8 cellular contexts compared by ENCODE assay signal in genomic region chr4:174284181-174284886, GRCh38. TPM values are rescaled to one million over a fixed set of nuclear protein-coding genes. Genes with fewer than 3 reads are reported as not detected.
DNase-seq lines count a peak whose midpoint lies in the region; ATAC-seq and TF ChIP-seq lines count a peak whose summit lies in the region.

No MANE protein-coding gene starts in this region.

- no peaks in the 10 kb centered on the region for H3K27me3 Mint-ChIP-seq in activated B cell treated with CpG ODN at 0.5 μM for 24 hours

- DNase-seq in Daoy (ENCODE audit: low read depth) (peak; percentile 36), activated B cell treated with CpG ODN at 0.5 μM for 24 hours (no peak), glomerular endothelial cell (ENCODE audit: extremely low read depth, low read depth, low spot score) (peak; percentile 25), trophoblast cell (peak; percentile 7 to 58), NCI-H1930 (lab: John Stamatoyannopoulos, UW) (no peak), HuH-7.5 (ENCODE audit: low spot score) (no peak)
- no peak for DNase-seq in Jurkat, Clone E6-1 (ENCODE audit: low read depth, low spot score)

- TF ChIP-seq CTCF in activated B cell treated with CpG ODN at 0.5 μM for 24 hours (IDR thresholded peaks at IDR 0.05): no peak

- peak; percentile 10 for ATAC-seq in GM21529 (IDR thresholded peaks at IDR 0.05; ENCODE audit: unreplicated experiment)
- no peak for ATAC-seq in activated B cell treated with CpG ODN at 0.5 μM for 24 hours (ENCODE audit: low read depth)

- H3K4me1 Mint-ChIP-seq in activated B cell treated with CpG ODN at 0.5 μM for 24 hours: peaks cover 55% of the 10 kb centered on the region

- peaks cover 28% of the 10 kb centered on the region for H3K36me3 Mint-ChIP-seq in activated B cell treated with CpG ODN at 0.5 μM for 24 hours (ENCODE audit: low read depth)

- peaks cover 6% of the 10 kb centered on the region for H3K79me2 ChIP-seq in trophoblast cell (ENCODE audit: control insufficient read depth, insufficient read depth, low read length, poor library complexity)

- H3K23ac ChIP-seq in trophoblast cell (ENCODE audit: low read length): no peak overlapping the region

- CTCF ChIA-PET in activated B cell treated with CpG ODN at 0.5 μM for 24 hours (lab: Charles Lee): no interaction called here

- no peaks in the 10 kb centered on the region for H3K27me3 ChIP-seq in trophoblast cell (ENCODE audit: insufficient read depth, low read length)

- H3K9ac ChIP-seq in trophoblast cell (ENCODE audit: low read length): peak overlapping the region; percentile 97

- no peak overlapping the region for H2BK12ac ChIP-seq in trophoblast cell (ENCODE audit: low read length)

- no peaks in the 10 kb centered on the region for H3K9me3 Mint-ChIP-seq in activated B cell treated with CpG ODN at 0.5 μM for 24 hours

- peak overlapping the region; percentile 96 for H4K8ac ChIP-seq in trophoblast cell (ENCODE audit: low read depth, low read length)

- peak overlapping the region; percentile 98 for H3K27ac ChIP-seq in trophoblast cell (ENCODE audit: low read depth, low read length)

- intact Hi-C loops in activated B cell treated with CpG ODN at 0.5 μM for 24 hours (cut with micrococcal nuclease): loop anchor here (5.0 kb wide), 4 partner anchors 62 to 1913 kb away; partner anchors contain the start of genes GALNT7, HMGB2 and SPATA4

- H2AFZ ChIP-seq in trophoblast cell (ENCODE audit: insufficient read depth, low read length, poor library complexity): peak overlapping the region; percentile 87

- H3K4me3 ChIP-seq in Jurkat, Clone E6-1 (ENCODE audit: low read length): peak overlapping the region; percentile 92
- H3K4me3 ChIP-seq in trophoblast cell (ENCODE audit: low read depth, low read length): peak overlapping the region; percentile 82

- WGBS in trophoblast cell (ENCODE audit: extremely low coverage, insufficient coverage, insufficient read length): no CpG with 5 or more reads among the region's 19 CpGs

- peak overlapping the region; percentile 72 for H3K18ac ChIP-seq in trophoblast cell (ENCODE audit: low read length)

- H3K4me2 ChIP-seq in trophoblast cell (ENCODE audit: low read length): peak overlapping the region; percentile 57

- peak overlapping the region; percentile 99 for H3K27ac Mint-ChIP-seq in activated B cell treated with CpG ODN at 0.5 μM for 24 hours

- H3K36me3 ChIP-seq in trophoblast cell (ENCODE audit: control insufficient read depth in 1 of 2, insufficient read depth in 2 of 2, low read length in 2 of 2): no peaks in the 10 kb centered on the region

- peak overlapping the region; percentile 99 for H3K4me3 Mint-ChIP-seq in activated B cell treated with CpG ODN at 0.5 μM for 24 hours

- H3K9me3 ChIP-seq in trophoblast cell (ENCODE audit: insufficient read depth, low read depth, low read length): no peaks in the 10 kb centered on the region

- H2AK5ac ChIP-seq in trophoblast cell (ENCODE audit: low read length): no peak overlapping the region

- H3K4ac ChIP-seq in trophoblast cell (ENCODE audit: low read depth, low read length): no peak overlapping the region

- peak overlapping the region; percentile 95 for H4K91ac ChIP-seq in trophoblast cell (ENCODE audit: low read depth, low read length)

- POLR2A ChIA-PET in activated B cell treated with CpG ODN at 0.5 μM for 24 hours (lab: Charles Lee): interaction anchor here (0.7 to 2.0 kb wide), 5 partner anchors 16 to 1116 kb away, joined by 3 to 10 read pairs (median 5); partner anchors contain the start of genes GALNT7, HMGB2 and SAP30

- H3K4me1 ChIP-seq in trophoblast cell (ENCODE audit: control insufficient read depth in 1 of 2, insufficient read depth in 2 of 2, low read length in 2 of 2): no peaks in the 10 kb centered on the region

- peak overlapping the region; percentile 97 for H2BK120ac ChIP-seq in trophoblast cell (ENCODE audit: insufficient read depth, low read length, poor library complexity)

- H2BK5ac ChIP-seq in trophoblast cell (ENCODE audit: low read depth, low read length, poor library complexity): peak overlapping the region; percentile 70

- peak overlapping the region; percentile 76 for H4K12ac ChIP-seq in trophoblast cell (ENCODE audit: low read depth, low read length)

- H3K14ac ChIP-seq in trophoblast cell (ENCODE audit: low read length): peak overlapping the region; percentile 91

- peaks cover 9% of the 10 kb centered on the region for H3K79me1 ChIP-seq in trophoblast cell (ENCODE audit: low read length)

RNA-seq across cellular contexts. Expression of gene CEP44, which starts 0.6 kb away (rescaled TPM):
- total RNA-seq in Daoy (2014; rRNA removed; shearing (Covaris generic)): 13.0 and 32.3 TPM in 2 replicates
- polyA plus RNA-seq in Jurkat, Clone E6-1 (2012; ENCODE audit: insufficient read depth, insufficient read length): 14.5 TPM
- 15.0 and 18.3 TPM in 2 replicates for total RNA-seq in activated B cell treated with CpG ODN at 0.5 μM for 24 hours
- 6.0 and 9.0 TPM in 2 replicates for total RNA-seq in glomerular endothelial cell
- polyA plus RNA-seq in trophoblast cell (2013): 10.1 and 10.5 TPM in 2 replicates

RNA-seq across cellular contexts. Expression of gene FBXO8, which starts 0.9 kb away (rescaled TPM):
- 11.5 and 15.8 TPM in 2 replicates for total RNA-seq in Daoy (2014; rRNA removed; shearing (Covaris generic))
- 14.0 TPM for polyA plus RNA-seq in Jurkat, Clone E6-1 (2012; ENCODE audit: insufficient read depth, insufficient read length)
- total RNA-seq in activated B cell treated with CpG ODN at 0.5 μM for 24 hours (15.8 and 17.8 TPM in 2 replicates), glomerular endothelial cell (13.4 and 25.7 TPM in 2 replicates)
- 11.1 and 11.9 TPM in 2 replicates for polyA plus RNA-seq in trophoblast cell (2013)

Comparison
In these comparisons a context has a peak if more than half of its experiments do, and no peak if none do; other contexts are left out.
1. DNase-seq: peak in Daoy (single experiment), glomerular endothelial cell (single experiment) and trophoblast cell (2 of 2); none in Jurkat, Clone E6-1 (single experiment), activated B cell treated with CpG ODN at 0.5 μM for 24 hours (single experiment), NCI-H1930 (0 of 2) and HuH-7.5 (single experiment).